8 cellular contexts compared by ENCODE assay signal in genomic region chr15:90200534-90201139, GRCh38. TPM values are rescaled to one million over a fixed set of nuclear protein-coding genes. Genes with fewer than 3 reads are reported as not detected.
A peak's percentile ranks its signal among the peaks of the same experiment; 100 is the strongest.
DNase-seq lines count a peak whose midpoint lies in the region; ATAC-seq and TF ChIP-seq lines count a peak whose summit lies in the region.

No MANE protein-coding gene starts in this region.

- H3K36me3 ChIP-seq in colonic mucosa (no peaks in the 10 kb centered on the region), muscle layer of duodenum (ENCODE audit: control insufficient read depth in 1 of 2, insufficient read depth in 2 of 2, low read length in 2 of 2) (peaks cover 0 to 7% of the 10 kb centered on the region in 2 donors)

- no peaks in the 10 kb centered on the region for H3K27me3 ChIP-seq in colonic mucosa
- H3K27me3 ChIP-seq in muscle layer of duodenum (ENCODE audit: low read depth, low read length) = no peaks in the 10 kb centered on the region

- peak overlapping the region; percentile 93 for H3K4me3 ChIP-seq in colonic mucosa
- H3K4me3 ChIP-seq in muscle layer of duodenum (ENCODE audit: low read depth in 1 of 2, low read length in 2 of 2) = peak overlapping the region; percentile 74 to 94

- TF ChIP-seq EP300 in Ishikawa (IDR thresholded peaks at IDR 0.05; ENCODE audit: borderline replicate concordance) = no peak

- H3K9ac ChIP-seq in colonic mucosa (ENCODE audit: low read depth in 2 of 2, low read length in 2 of 2) = peak overlapping the region; percentile 89 to 97

- TF ChIP-seq RAD21 in Ishikawa (IDR thresholded peaks at IDR 0.05; ENCODE audit: low read depth) = no peak

- no peak for ATAC-seq in GM18505 (IDR thresholded peaks at IDR 0.05; ENCODE audit: unreplicated experiment)

- TF ChIP-seq CTCF in colonic mucosa (IDR thresholded peaks at IDR 0.05) = no peak

- peak; percentile 19 for DNase-seq in NCI-H2227 (lab: John Stamatoyannopoulos, UW; ENCODE audit: unreplicated experiment)
- DNase-seq in NCI-H2227 treated with DMSO at 0.1 percent for 48 hours (lab: John Stamatoyannopoulos, UW) = no peak
- peak; percentile 39 for DNase-seq in colonic mucosa
- no peak for DNase-seq in SW480 (ENCODE audit: low spot score)
- no peak for DNase-seq in NCI-H1105 treated with DMSO at 0.1 percent for 48 hours (lab: John Stamatoyannopoulos, UW)

- intact Hi-C loops in colonic mucosa (cut with DNase I) = no loop called here

- TF ChIP-seq POLR2A in GM18505 (IDR thresholded peaks at IDR 0.05; ENCODE audit: borderline replicate concordance, extremely low read depth, insufficient read depth, insufficient read length) = no peak

- H3K9me3 ChIP-seq in colonic mucosa (no peaks in the 10 kb centered on the region), muscle layer of duodenum (ENCODE audit: control insufficient read depth in 1 of 2, low read length in 2 of 2) (no peaks in the 10 kb centered on the region)

- H3K4me1 ChIP-seq in colonic mucosa (peaks cover 16% of the 10 kb centered on the region), muscle layer of duodenum (ENCODE audit: control insufficient read depth in 1 of 2, insufficient read depth in 2 of 2, low read length in 2 of 2) (peaks cover 13 to 38% of the 10 kb centered on the region in 2 donors)

- H3K27ac ChIP-seq in colonic mucosa (peak overlapping the region; percentile 81), muscle layer of duodenum (ENCODE audit: low read length) (peak overlapping the region; percentile 16)

TF ChIP-seq in Ishikawa, 13 proteins besides CTCF, POLR2A, EP300 and RAD21:
- TF ChIP-seq USF1 (IDR thresholded peaks at IDR 0.05) (0 out of 2 replicates have a peak, but pooled peaks have one; percentile 21), MAX (IDR thresholded peaks at IDR 0.05) (no peak)
TF ChIP-seq in Ishikawa: peak in this region for 1.

RNA-seq across cellular contexts. Expression of gene SEMA4B, which starts 0.5 kb away (rescaled TPM):
- total RNA-seq in colonic mucosa = 100 to 1,000 TPM; 102 to 141 TPM

RNA-seq across cellular contexts. Expression of gene CIB1, which starts 33.1 kb away (rescaled TPM):
- 100 to 1,000 TPM; 212 to 216 TPM for total RNA-seq in colonic mucosa

RNA-seq across cellular contexts. Expression of gene GDPGP1, which starts 33.4 kb away (rescaled TPM):
- 10 to 100 TPM; 14.4 to 18.6 TPM for total RNA-seq in colonic mucosa

RNA-seq across cellular contexts. Expression of gene TTLL13, which starts 48.7 kb away (rescaled TPM):
- 1 to 10 TPM in 1 of 2 donors, under 1 TPM in 1; 0.35 to 1.2 TPM for total RNA-seq in colonic mucosa

Comparison
In these comparisons a context has a peak if more than half of its experiments do, and no peak if none do; other contexts are left out.
1. DNase-seq: peak in NCI-H2227 (single experiment) and colonic mucosa (single experiment); none in NCI-H2227 treated with DMSO at 0.1 percent for 48 hours (single experiment), SW480 (single experiment) and NCI-H1105 treated with DMSO at 0.1 percent for 48 hours (single experiment).